In the genomic region with DNA sequence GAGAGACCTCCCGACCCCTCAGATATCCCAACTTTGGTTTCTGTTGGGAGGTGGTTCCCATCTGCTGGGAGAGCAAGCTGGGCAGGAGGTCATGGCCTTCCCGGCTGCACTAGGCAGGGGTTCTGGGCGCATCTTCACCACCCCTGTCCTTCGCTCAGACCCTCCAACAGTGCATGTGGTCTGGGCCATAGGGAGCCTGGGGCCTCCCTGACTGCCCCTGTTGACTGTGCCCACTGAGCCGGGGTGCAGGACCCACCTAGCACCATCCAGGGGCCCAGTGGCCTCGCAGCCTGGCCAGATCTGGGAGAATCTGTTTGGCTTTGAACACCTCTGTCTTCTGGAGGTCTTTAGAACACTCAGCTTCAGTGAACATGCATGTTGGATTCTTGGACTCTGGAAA, we compare ENCODE assay signal across 23 cellular contexts. TPM values are rescaled to one million over a fixed set of nuclear protein-coding genes. Genes with fewer than 3 reads are reported as not detected.
DNase-seq lines count a peak whose midpoint lies in the region; ATAC-seq and TF ChIP-seq lines count a peak whose summit lies in the region.
"Had no signal": no experiment of that assay in that cellular context is flagged by ENCODE, and none has a peak within 500 bp of the region (broad histone marks: within the 10 kb centered on the region; RNA-seq: fewer than 3 reads in every experiment).

No MANE protein-coding gene starts in this region.

- DNase-seq in stimulated activated naive CD8-positive, alpha-beta T cell treated with anti-CD3 and anti-CD28 coated beads, Interleukin-15, amount 100 ng/mL, for 72 hours, result no peak
- no peak for DNase-seq in stimulated activated naive CD8-positive, alpha-beta T cell treated with anti-CD3 and anti-CD28 coated beads, Interleukin-15, Interleukin-2, amounts not matched to agents 100 U/mL and 50 U/mL, for 24 hours
- DNase-seq in glutamatergic neuron (no peak), upper lobe of right lung (peak; percentile 36), NCI-H526 (lab: John Stamatoyannopoulos, UW) (no peak), NCI-H2227 treated with DMSO at 0.1 percent for 48 hours (lab: John Stamatoyannopoulos, UW) (no peak)
- DNase-seq: 8988T; ACHN; AML-193; BE2C; Calu3; CD4-positive, alpha-beta memory T cell; COR-L47; DMS53; DMS79 treated with DMSO at 0.1 percent for 48 hours; GF-D8; GOT3; H7; HCEC 1CT had no signal

- ATAC-seq in stimulated activated naive CD8-positive, alpha-beta T cell treated with anti-CD3 and anti-CD28 coated beads, Interleukin-15, amount 100 ng/mL, for 72 hours, result peak; percentile 13
- ATAC-seq in stimulated activated naive CD8-positive, alpha-beta T cell treated with anti-CD3 and anti-CD28 coated beads, Interleukin-15, Interleukin-2, amounts not matched to agents 100 U/mL and 50 U/mL, for 24 hours, result no peak
- ATAC-seq in upper lobe of right lung, result no peak
- ATAC-seq: A549 had no signal

- H3K27me3 Mint-ChIP-seq in stimulated activated naive CD8-positive, alpha-beta T cell treated with anti-CD3 and anti-CD28 coated beads, Interleukin-15, amount 100 ng/mL, for 72 hours, result no peaks in the 10 kb centered on the region
- H3K27me3 Mint-ChIP-seq in glutamatergic neuron (ENCODE audit: unreplicated experiment), result peaks cover 16% of the 10 kb centered on the region
- H3K27me3 Mint-ChIP-seq: CD4-positive, alpha-beta memory T cell had no signal

- no peak for TF ChIP-seq CTCF in glutamatergic neuron (IDR thresholded peaks at IDR 0.05; ENCODE audit: partially characterized antibody, unreplicated experiment)
- TF ChIP-seq CTCF in upper lobe of right lung (IDR thresholded peaks at IDR 0.05), result no peak

- H3K27ac Mint-ChIP-seq in stimulated activated naive CD8-positive, alpha-beta T cell treated with anti-CD3 and anti-CD28 coated beads, Interleukin-15, amount 100 ng/mL, for 72 hours, result no peak overlapping the region
- peak overlapping the region; percentile 12 for H3K27ac Mint-ChIP-seq in glutamatergic neuron (ENCODE audit: unreplicated experiment)

- peaks cover 4 to 7% of the 10 kb centered on the region in 2 donors for H3K9me3 Mint-ChIP-seq in stimulated activated naive CD8-positive, alpha-beta T cell treated with anti-CD3 and anti-CD28 coated beads, Interleukin-15, amount 100 ng/mL, for 72 hours
- H3K9me3 Mint-ChIP-seq in glutamatergic neuron (ENCODE audit: unreplicated experiment), result peaks cover 13% of the 10 kb centered on the region

- H3K36me3 ChIP-seq in upper lobe of right lung, result no peaks in the 10 kb centered on the region
- H3K36me3 ChIP-seq: BE2C; BLaER1 treated with 17β-estradiol and CSF1 and Interleukin-3, amounts not matched to agents 10 nM and 100 nM had no signal

- peaks cover 62% of the 10 kb centered on the region for H3K4me1 Mint-ChIP-seq in stimulated activated naive CD8-positive, alpha-beta T cell treated with anti-CD3 and anti-CD28 coated beads, Interleukin-15, amount 100 ng/mL, for 72 hours
- peaks cover 44% of the 10 kb centered on the region for H3K4me1 Mint-ChIP-seq in glutamatergic neuron (ENCODE audit: low read depth, unreplicated experiment)

- H3K27ac ChIP-seq in upper lobe of right lung, result no peak overlapping the region
- H3K27ac ChIP-seq: A549; BLaER1 treated with 17β-estradiol and CSF1 and Interleukin-3, amounts not matched to agents 10 nM and 100 nM had no signal

- no peaks in the 10 kb centered on the region for H3K27me3 ChIP-seq in upper lobe of right lung
- H3K27me3 ChIP-seq: BE2C; BLaER1 treated with 17β-estradiol and CSF1 and Interleukin-3, amounts not matched to agents 10 nM and 100 nM had no signal

- intact Hi-C loops in upper lobe of right lung (cut with DNase I), result no loop called here

- no peak overlapping the region for H3K4me3 ChIP-seq in upper lobe of right lung
- H3K4me3 ChIP-seq: A549; BLaER1 treated with 17β-estradiol and CSF1 and Interleukin-3, amounts not matched to agents 10 nM and 100 nM had no signal

- H3K9me3 ChIP-seq in upper lobe of right lung, result no peaks in the 10 kb centered on the region
- H3K9me3 ChIP-seq: BE2C had no signal

- H3K4me3 Mint-ChIP-seq in stimulated activated naive CD8-positive, alpha-beta T cell treated with anti-CD3 and anti-CD28 coated beads, Interleukin-15, amount 100 ng/mL, for 72 hours, result no peak overlapping the region
- H3K4me3 Mint-ChIP-seq in glutamatergic neuron (ENCODE audit: unreplicated experiment), result no peak overlapping the region
- H3K4me3 Mint-ChIP-seq: CD4-positive, alpha-beta memory T cell had no signal

- H3K4me1 ChIP-seq in upper lobe of right lung, result no peaks in the 10 kb centered on the region
- H3K4me1 ChIP-seq: A549, BE2C had no signal

- H3K36me3 Mint-ChIP-seq in glutamatergic neuron (ENCODE audit: unreplicated experiment), result peaks cover 11% of the 10 kb centered on the region
- H3K36me3 Mint-ChIP-seq: CD4-positive, alpha-beta memory T cell had no signal

RNA-seq across cellular contexts. Expression of a gene that starts 18.7 kb away (rescaled TPM):
- 1.7 TPM for total RNA-seq in glutamatergic neuron (ENCODE audit: unreplicated experiment)
- 501 TPM for total RNA-seq in upper lobe of right lung
- total RNA-seq: Calu3 had no signal

RNA-seq across cellular contexts. Expression of a gene that starts 38.0 kb away (rescaled TPM):
- total RNA-seq in glutamatergic neuron (ENCODE audit: unreplicated experiment), result 2.3 TPM
- 20.1 TPM for total RNA-seq in upper lobe of right lung

RNA-seq across cellular contexts. Expression of a gene that starts 51.0 kb away (rescaled TPM):
- total RNA-seq in glutamatergic neuron (ENCODE audit: unreplicated experiment) (2.4 TPM), upper lobe of right lung (not detected)
- total RNA-seq: Calu3; CD4-positive, alpha-beta memory T cell; Daoy; G401; H7 had no signal

Comparison
In these comparisons a context has a peak if more than half of its experiments do, and no peak if none do; other contexts are left out.
1. RNA of a gene that starts 18.7 kb away (total RNA-seq): 501 TPM in upper lobe of right lung (single experiment); 1.7 TPM in glutamatergic neuron (single experiment); every median in the first group is over 100 times any median in the second.